Comparison of ENCODE assay signal across 8 cellular contexts in the genomic region with DNA sequence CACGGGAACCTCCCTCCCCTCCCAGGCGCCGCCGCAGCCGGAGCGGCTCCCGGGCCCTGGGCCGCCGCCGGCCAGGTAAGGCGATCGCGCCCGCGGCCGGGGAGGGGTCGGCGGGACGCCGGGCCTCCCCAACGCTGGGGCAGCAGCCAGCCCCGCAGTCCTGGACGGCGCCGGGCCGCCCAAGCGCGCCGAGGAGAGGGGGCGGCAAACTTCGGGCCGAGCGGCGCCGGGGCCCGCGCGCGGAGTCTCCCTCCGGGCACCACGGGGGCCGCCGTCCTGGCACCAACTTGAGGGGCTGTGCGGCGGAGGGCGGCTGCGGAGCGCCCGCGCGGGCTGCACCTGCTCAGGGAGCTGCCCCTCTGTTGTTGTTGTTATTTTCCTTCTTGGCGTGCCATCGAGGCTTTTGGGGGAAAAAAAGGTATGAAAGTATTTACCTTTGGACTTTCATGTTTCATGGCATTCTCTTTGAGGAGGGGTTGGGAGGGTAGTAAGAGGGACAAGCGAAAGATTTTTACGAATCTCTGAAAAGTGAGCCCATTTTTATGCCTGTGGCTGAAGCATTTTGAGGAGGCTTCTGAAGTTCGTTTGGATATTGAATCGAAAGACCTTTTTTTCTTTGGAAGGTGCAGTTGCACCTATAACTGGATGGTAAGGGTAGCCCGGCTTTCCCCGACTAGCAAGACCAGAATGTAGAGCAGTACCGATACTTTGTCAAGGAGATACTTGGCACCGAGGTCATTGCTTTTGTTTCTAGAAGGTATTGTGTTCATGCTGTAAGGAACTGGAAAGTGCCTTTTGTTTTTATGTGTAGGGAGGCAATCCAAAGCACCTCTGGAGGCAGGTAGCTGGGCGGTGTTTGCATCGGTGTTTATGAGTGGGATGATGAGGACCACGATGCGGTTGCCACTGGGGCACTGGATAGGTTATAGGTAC. TPM values are rescaled to one million over a fixed set of nuclear protein-coding genes. Genes with fewer than 3 reads are reported as not detected.
DNase-seq lines count a peak whose midpoint lies in the region; ATAC-seq and TF ChIP-seq lines count a peak whose summit lies in the region.

Gene RNF182, plus strand, starts transcription at position 4 of the 933 bp plus-strand sequence. CDS start 52,168 bp downstream, outside the sequence.

- no peaks in the 10 kb centered on the region for H3K36me3 ChIP-seq in right atrium auricular region
- no peaks in the 10 kb centered on the region for H3K36me3 ChIP-seq in skeletal muscle tissue (ENCODE audit: control insufficient read depth in 3 of 3, insufficient read depth in 3 of 3, low read length in 3 of 3)

- H3K27me3 ChIP-seq in right atrium auricular region, result peaks cover 5 to 9% of the 10 kb centered on the region in 2 donors
- peaks cover 29 to 50% (median 36%) of the 10 kb centered on the region in 3 donors for H3K27me3 ChIP-seq in skeletal muscle tissue (ENCODE audit: control insufficient read depth in 3 of 3, insufficient read depth in 3 of 3, low read length in 3 of 3)

- H3K4me3 ChIP-seq in right atrium auricular region (peak within 1 kb of the TSS; percentile 37 to 56), skeletal muscle tissue (ENCODE audit: low read length in 3 of 3) (peak within 1 kb of the TSS; percentile 62 to 71 (median 64))

- ATAC-seq in GM18517 (IDR thresholded peaks at IDR 0.05; ENCODE audit: unreplicated experiment) (no peak), GM18873 (IDR thresholded peaks at IDR 0.05; ENCODE audit: low FRiP score, unreplicated experiment) (no peak)

- TF ChIP-seq CTCF in right atrium auricular region (IDR thresholded peaks at IDR 0.05), result no peak

- no peak within 1 kb of the TSS for H3K27ac ChIP-seq in right atrium auricular region
- H3K27ac ChIP-seq in skeletal muscle tissue (ENCODE audit: low read depth, low read length), result no peak within 1 kb of the TSS

- peak; percentile 10 to 86 (median 81) for DNase-seq in NCI-H1417 (lab: John Stamatoyannopoulos, UW)
- DNase-seq in NCI-H1417 treated with DMSO at 0.1 percent for 48 hours (lab: John Stamatoyannopoulos, UW), result no peak
- peak; percentile 50 for DNase-seq in NCI-H146 treated with DMSO at 0.1 percent for 48 hours (lab: John Stamatoyannopoulos, UW; ENCODE audit: unreplicated experiment)
- peak; percentile 41 for DNase-seq in activated naive CD4-positive, alpha-beta T cell treated with anti-CD3 and anti-CD28 coated beads, Interleukin-2, amount 50 U/mL, for 16 hours
- no peak for DNase-seq in right atrium auricular region (ENCODE audit: low spot score)

- peak within 1 kb of the TSS in 1 of 3 donors; percentile 44 for H3K9ac ChIP-seq in skeletal muscle tissue (ENCODE audit: low read depth in 1 of 3, low read length in 3 of 3)

- peaks cover 0 to 20% of the 10 kb centered on the region in 2 donors for H3K4me1 ChIP-seq in right atrium auricular region
- H3K4me1 ChIP-seq in skeletal muscle tissue (ENCODE audit: control insufficient read depth in 3 of 3, insufficient read depth in 3 of 3, low read length in 3 of 3), result peaks cover 13 to 14% (median 14%) of the 10 kb centered on the region in 3 donors

- H3K9me3 ChIP-seq in right atrium auricular region (no peaks in the 10 kb centered on the region), skeletal muscle tissue (ENCODE audit: control insufficient read depth in 3 of 3, low read length in 3 of 3) (no peaks in the 10 kb centered on the region)

RNA-seq across cellular contexts. Expression of gene RNF182, which starts in this region (rescaled TPM):
- total RNA-seq in right atrium auricular region (under 1 TPM; 0.67 to 0.83 TPM), skeletal muscle tissue (under 0.01 TPM)

Comparison
In these comparisons a context has a peak if more than half of its experiments do, and no peak if none do; other contexts are left out.
1. DNase-seq: peak in NCI-H1417 (3 of 3), NCI-H146 treated with DMSO at 0.1 percent for 48 hours (single experiment) and activated naive CD4-positive, alpha-beta T cell treated with anti-CD3 and anti-CD28 coated beads, Interleukin-2, amount 50 U/mL, for 16 hours (single experiment); none in NCI-H1417 treated with DMSO at 0.1 percent for 48 hours (single experiment) and right atrium auricular region (single experiment).